In the genomic region with DNA sequence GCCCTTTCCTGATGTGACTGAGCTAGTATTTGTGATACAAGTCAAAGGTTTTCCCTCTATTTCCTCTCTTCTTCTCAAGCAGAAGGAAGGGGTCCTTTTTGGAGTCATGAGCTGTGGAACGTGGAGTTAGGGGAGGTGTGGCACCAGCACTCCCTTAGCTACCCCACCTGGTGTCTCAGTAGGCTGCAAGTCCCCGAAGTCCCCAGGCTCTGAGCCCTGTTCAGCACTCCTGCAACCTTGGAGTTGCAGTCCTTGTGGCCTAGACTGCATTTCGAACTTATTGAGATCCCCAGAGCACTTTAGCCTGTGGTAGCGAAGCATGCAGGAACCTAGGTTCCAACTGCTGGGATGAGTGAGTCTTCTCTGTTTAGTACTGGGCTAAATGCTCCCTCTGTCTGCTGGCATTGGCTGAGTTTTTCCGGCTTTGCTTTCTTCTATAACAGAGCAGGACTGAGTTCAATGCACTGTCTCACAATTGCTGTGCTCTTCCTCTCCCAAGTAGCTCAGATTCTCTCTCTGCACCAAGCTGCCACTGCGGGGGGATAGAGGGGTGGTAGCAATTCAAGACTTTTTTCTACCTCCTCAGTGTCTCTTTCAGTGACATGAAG, we compare ENCODE assay signal across 19 cellular contexts.
DNase-seq lines count a peak whose midpoint lies in the region; ATAC-seq, FAIRE-seq and TF ChIP-seq lines count a peak whose summit lies in the region.
"Had no signal": no experiment of that assay in that cellular context is flagged by ENCODE, and none has a peak within 500 bp of the region (broad histone marks: within the 10 kb centered on the region; RNA-seq: fewer than 3 reads in every experiment).

No MANE protein-coding gene starts in this region.

- no peak overlapping the region for H3K27ac ChIP-seq in HepG2 (ENCODE audit: extremely low read length, insufficient read depth, low read length)
- H3K27ac ChIP-seq in right lobe of liver: no peak overlapping the region
- H3K27ac ChIP-seq in PC-9: no peak overlapping the region
- H3K27ac ChIP-seq in endodermal cell (ENCODE audit: low read depth, low read length): no peak overlapping the region
- no peak overlapping the region for H3K27ac ChIP-seq in uterus
- H3K27ac ChIP-seq: C4-2B, HL-60, SK-N-MC had no signal

- TF ChIP-seq EP300 in HepG2 (IDR thresholded peaks at IDR 0.05; ENCODE audit: low read depth in 2 of 2, low read length in 2 of 2) (no peak), HepG2 (CRISPR knock-in tag; IDR thresholded peaks at IDR 0.05; ENCODE audit: borderline replicate concordance) (no peak)

- H3K27ac Mint-ChIP-seq in endodermal cell: no peak overlapping the region
- H3K27ac Mint-ChIP-seq in stimulated activated naive B cell treated with anti-CD40 and anti-IgM and Interleukin-4, amounts not matched to agents 10 μg/mL and 1 μg/mL and 100 μg/mL, for 72 hours: no peak overlapping the region
- H3K27ac Mint-ChIP-seq: T-helper 17 cell had no signal

- no peak for TF ChIP-seq POLR2A in HepG2 (IDR thresholded peaks at IDR 0.05; ENCODE audit: insufficient read depth in 1 of 2, low read depth in 2 of 2, low read length in 2 of 2)
- no peak for TF ChIP-seq POLR2A in right lobe of liver (IDR thresholded peaks at IDR 0.05)
- TF ChIP-seq POLR2A in uterus (IDR thresholded peaks at IDR 0.05): no peak

- no peaks in the 10 kb centered on the region for H3K27me3 ChIP-seq in HepG2 (ENCODE audit: control insufficient read depth in 1 of 2, insufficient read depth in 2 of 2, low read length in 2 of 2)
- no peaks in the 10 kb centered on the region for H3K27me3 ChIP-seq in right lobe of liver
- no peaks in the 10 kb centered on the region for H3K27me3 ChIP-seq in PC-9 (ENCODE audit: insufficient read depth, low read depth)
- no peaks in the 10 kb centered on the region for H3K27me3 ChIP-seq in endodermal cell (ENCODE audit: control insufficient read depth, insufficient read depth, low read length, poor library complexity, severe bottlenecking)
- no peaks in the 10 kb centered on the region for H3K27me3 ChIP-seq in uterus
- H3K27me3 ChIP-seq: MG63 had no signal

- intact Hi-C loops in HepG2 (cut with micrococcal nuclease; ENCODE audit: unreplicated experiment): no loop called here
- intact Hi-C loops in right lobe of liver (cut with DNase I): no loop called here
- intact Hi-C loops in PC-9 (cut with micrococcal nuclease; ENCODE audit: unreplicated experiment): no loop called here
- intact Hi-C loops in uterus (cut with DNase I; ENCODE audit: low total_unique reads): no loop called here

- FAIRE-seq in HepG2 (lab: Jason Lieb, UNC): no peak

- no peaks in the 10 kb centered on the region for H3K4me1 Mint-ChIP-seq in endodermal cell
- no peaks in the 10 kb centered on the region for H3K4me1 Mint-ChIP-seq in stimulated activated naive B cell treated with anti-CD40 and anti-IgM and Interleukin-4, amounts not matched to agents 10 μg/mL and 1 μg/mL and 100 μg/mL, for 72 hours
- H3K4me1 Mint-ChIP-seq: T-helper 17 cell had no signal

- H3K4me3 ChIP-seq in HepG2 (replicated peaks in 1 of 3; ENCODE audit: insufficient read depth in 1 of 3, low read depth in 2 of 3, low read length in 3 of 3) (no peak overlapping the region), right lobe of liver (no peak overlapping the region), PC-9 (no peak overlapping the region), endodermal cell (ENCODE audit: low read length) (no peak overlapping the region), uterus (no peak overlapping the region)
- H3K4me3 ChIP-seq: MG63, SK-N-MC had no signal

- H4K20me1 ChIP-seq in HepG2 (ENCODE audit: insufficient read depth, low read length) (no peaks in the 10 kb centered on the region), PC-9 (ENCODE audit: insufficient read depth) (no peaks in the 10 kb centered on the region)

- H3K36me3 ChIP-seq in HepG2 (replicated peaks in 1 of 2; ENCODE audit: control insufficient read depth in 1 of 2, insufficient read depth in 2 of 2, low read length in 2 of 2): no peaks in the 10 kb centered on the region
- H3K36me3 ChIP-seq in right lobe of liver: no peaks in the 10 kb centered on the region
- H3K36me3 ChIP-seq in PC-9 (ENCODE audit: low read depth): no peaks in the 10 kb centered on the region
- no peaks in the 10 kb centered on the region for H3K36me3 ChIP-seq in endodermal cell (ENCODE audit: control insufficient read depth, insufficient read depth, low read length)
- no peaks in the 10 kb centered on the region for H3K36me3 ChIP-seq in uterus
- H3K36me3 ChIP-seq: MG63 had no signal

- H3K79me2 ChIP-seq in HepG2 (ENCODE audit: insufficient read depth, low read length) (no peaks in the 10 kb centered on the region), PC-9 (ENCODE audit: low read depth) (no peaks in the 10 kb centered on the region)

- no peak overlapping the region for H2AFZ ChIP-seq in HepG2 (ENCODE audit: low read length)
- peak overlapping the region; percentile 25; the same call in 1 of the 2 replicates for H2AFZ ChIP-seq in PC-9

- no peaks in the 10 kb centered on the region for H3K36me3 Mint-ChIP-seq in endodermal cell (ENCODE audit: low read depth)
- no peaks in the 10 kb centered on the region for H3K36me3 Mint-ChIP-seq in stimulated activated naive B cell treated with anti-CD40 and anti-IgM and Interleukin-4, amounts not matched to agents 10 μg/mL and 1 μg/mL and 100 μg/mL, for 72 hours

- in situ Hi-C loops in HepG2 (cut with HindIII; ENCODE audit: extremely low pct_ligation_motif_present, low pct_unique_long_range_greater_than_20kb): no loop called here

- H3K9me3 ChIP-seq in HepG2 (ENCODE audit: low read length) (no peaks in the 10 kb centered on the region), right lobe of liver (no peaks in the 10 kb centered on the region), PC-9 (ENCODE audit: insufficient read depth, low read depth) (no peaks in the 10 kb centered on the region), endodermal cell (ENCODE audit: control insufficient read depth, low read length) (no peaks in the 10 kb centered on the region), uterus (no peaks in the 10 kb centered on the region)

- BruUV-seq in HepG2 (replicated peaks; lab: Mats Ljungman, UMichigan): no TSS peak
- no TSS peak for BruUV-seq in PC-9 (replicated peaks; lab: Mats Ljungman, UMichigan)

- no peaks in the 10 kb centered on the region for H3K4me1 ChIP-seq in HepG2 (ENCODE audit: insufficient read depth, low read length)
- no peaks in the 10 kb centered on the region for H3K4me1 ChIP-seq in right lobe of liver
- no peaks in the 10 kb centered on the region for H3K4me1 ChIP-seq in PC-9 (replicated peaks; ENCODE audit: insufficient read depth)
- H3K4me1 ChIP-seq in endodermal cell (ENCODE audit: control insufficient read depth, insufficient read depth, low read length): no peaks in the 10 kb centered on the region
- H3K4me1 ChIP-seq in uterus: no peaks in the 10 kb centered on the region

- ATAC-seq in HepG2 (peak; percentile 76), right lobe of liver (no peak)
- ATAC-seq in stimulated activated naive B cell treated with anti-CD40 and anti-IgM and Interleukin-4, amounts not matched to agents 10 μg/mL and 1 μg/mL and 100 μg/mL, for 72 hours (replicated peaks): no peak
- ATAC-seq: T-helper 17 cell had no signal

- H3K9me2 ChIP-seq in PC-9 (ENCODE audit: insufficient read depth): no peaks in the 10 kb centered on the region

- H3K9ac ChIP-seq in HepG2 (ENCODE audit: insufficient read depth, low read depth, low read length) (no peak overlapping the region), endodermal cell (ENCODE audit: extremely low read depth, low read length, poor library complexity, severe bottlenecking) (no peak overlapping the region)

- TF ChIP-seq CTCF in HepG2 (CRISPR knock-in tag; IDR thresholded peaks at IDR 0.05) (0 out of 2 replicates have a peak, but pooled peaks have one; percentile 7), right lobe of liver (IDR thresholded peaks at IDR 0.05) (no peak), PC-9 (conservative IDR thresholded peaks at IDR 0.05) (no peak), endodermal cell (conservative IDR thresholded peaks at IDR 0.05) (no peak), uterus (IDR thresholded peaks at IDR 0.05) (no peak)

- CTCF ChIA-PET in HepG2 (lab: Yijun Ruan, JAX; ENCODE audit: low intra/inter-chr PET ratio, low total read pairs) (no interaction called here), PC-9 (lab: Charles Lee) (no interaction called here)

- DNase-seq in HepG2 (ENCODE audit: low spot score) (no peak), right lobe of liver (no peak), PC-9 (no peak), endodermal cell (peak; percentile 52), cerebellar cortex (ENCODE audit: low spot score) (no peak), uterus (no peak)
- no peak for DNase-seq in stimulated activated CD4-positive, alpha-beta T cell treated with anti-CD3 and anti-CD28 coated beads, Interleukin-12 subunit alpha, Interleukin-12 subunit beta, amount 100 ng/mL, for 4 hours
- DNase-seq in stimulated activated naive B cell treated with anti-CD40 and anti-IgM and Interleukin-4, amounts not matched to agents 10 μg/mL and 1 μg/mL and 100 μg/mL, for 72 hours: no peak
- DNase-seq: DMS153, KG1, MG63, NCI-H1092 treated with DMSO at 0.1 percent for 48 hours, NCI-H187, NCI-H2171 treated with DMSO at 0.1 percent for 48 hours, NCI-H510A, T-helper 17 cell had no signal

- H3K4me2 ChIP-seq in HepG2 (ENCODE audit: low read depth, low read length) (no peak overlapping the region), PC-9 (no peak overlapping the region)

- TF ChIP-seq RAD21 in HepG2 (CRISPR knock-in tag; IDR thresholded peaks at IDR 0.05): no peak

- WGBS in HepG2 (ENCODE audit: low lambda C conversion rate): 0% methylated on average over 3 of the region's 6 CpGs
- WGBS in right lobe of liver (ENCODE audit: insufficient coverage, low coverage, low lambda C conversion rate, missing lambda C conversion rate): 37% methylated on average over 5 of the region's 6 CpGs
- WGBS in endodermal cell (ENCODE audit: insufficient coverage in 1 of 2, insufficient read length in 1 of 2), 2 experiments: 88 to 90% methylated on average over 4 to 6 of the region's 6 CpGs

- no peaks in the 10 kb centered on the region for H3F3A ChIP-seq in PC-9 (ENCODE audit: insufficient read depth, low read depth)

- peaks cover 8% of the 10 kb centered on the region for H3K9me3 Mint-ChIP-seq in endodermal cell
- peaks cover 5 to 6% of the 10 kb centered on the region in 2 donors for H3K9me3 Mint-ChIP-seq in stimulated activated naive B cell treated with anti-CD40 and anti-IgM and Interleukin-4, amounts not matched to agents 10 μg/mL and 1 μg/mL and 100 μg/mL, for 72 hours

- H3K4me3 Mint-ChIP-seq in endodermal cell: no peak overlapping the region
- no peak overlapping the region for H3K4me3 Mint-ChIP-seq in stimulated activated naive B cell treated with anti-CD40 and anti-IgM and Interleukin-4, amounts not matched to agents 10 μg/mL and 1 μg/mL and 100 μg/mL, for 72 hours
- H3K4me3 Mint-ChIP-seq: T-helper 17 cell had no signal

- H3K27me3 Mint-ChIP-seq in endodermal cell (ENCODE audit: insufficient read depth): no peaks in the 10 kb centered on the region
- no peaks in the 10 kb centered on the region for H3K27me3 Mint-ChIP-seq in stimulated activated naive B cell treated with anti-CD40 and anti-IgM and Interleukin-4, amounts not matched to agents 10 μg/mL and 1 μg/mL and 100 μg/mL, for 72 hours
- H3K27me3 Mint-ChIP-seq: T-helper 17 cell had no signal

- POLR2A ChIA-PET in HepG2 (lab: Yijun Ruan, JAX): no interaction called here
- POLR2A ChIA-PET in PC-9 (lab: Charles Lee; ENCODE audit: unreplicated experiment): no interaction called here

TF ChIP-seq in HepG2, 621 proteins besides CTCF, POLR2A, EP300 and RAD21 (continues in another document):
- TF ChIP-seq ZNF138 (CRISPR knock-in tag; IDR thresholded peaks at IDR 0.05; ENCODE audit: low read depth): no peak
